1 cellular context compared by ENCODE assay signal in the genomic region with DNA sequence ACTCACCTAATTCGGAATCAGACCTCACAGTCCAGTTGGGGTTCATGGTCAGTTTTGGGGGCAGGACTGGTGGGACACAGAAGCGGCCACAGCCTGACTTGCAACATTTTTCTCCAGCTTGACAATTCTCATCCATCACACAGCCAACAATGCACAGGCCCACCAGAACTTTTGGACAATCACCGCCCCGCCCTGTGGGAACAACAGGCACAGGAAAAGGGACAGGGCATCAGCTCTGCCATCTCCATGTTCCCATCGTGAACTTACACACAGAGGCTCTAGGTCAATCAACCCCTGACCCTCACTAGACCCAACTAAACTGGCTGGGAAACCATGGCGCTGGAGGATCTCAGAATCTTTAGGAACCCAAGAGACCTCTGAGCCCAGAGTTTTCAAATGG.
TF ChIP-seq lines count a peak whose summit lies in the region.

No MANE protein-coding gene starts in this region.

TF ChIP-seq in H1, 55 proteins besides CTCF, POLR2A, EP300 and RAD21:
- TF ChIP-seq HDAC2 (IDR thresholded peaks at IDR 0.05; ENCODE audit: borderline replicate concordance in 1 of 2, low read depth in 2 of 2, low read length in 2 of 2) (no peak), SP1 (IDR thresholded peaks at IDR 0.05; ENCODE audit: low read depth, low read length) (no peak), SIRT6 (IDR thresholded peaks at IDR 0.05; ENCODE audit: low read length) (no peak), SAP30 (IDR thresholded peaks at IDR 0.05; ENCODE audit: insufficient read depth, insufficient replicate concordance, low read length) (no peak), TCF12 (IDR thresholded peaks at IDR 0.05; ENCODE audit: low read depth, low read length) (no peak), SIN3A (conservative IDR thresholded peaks at IDR 0.05 in 1 of 2, IDR thresholded peaks at IDR 0.05 in 1 of 2; ENCODE audit: low read depth in 1 of 2, low read length in 2 of 2) (no peak), POLR2AphosphoS5 (IDR thresholded peaks at IDR 0.05; ENCODE audit: low read depth, low read length) (no peak), BRCA1 (IDR thresholded peaks at IDR 0.05; ENCODE audit: low read depth, low read length) (no peak), SRF (IDR thresholded peaks at IDR 0.05; ENCODE audit: low read depth, low read length) (no peak), YY1 (IDR thresholded peaks at IDR 0.05; ENCODE audit: low read depth, low read length) (no peak), CHD1 (IDR thresholded peaks at IDR 0.05; ENCODE audit: low read depth, low read length) (no peak), RBBP5 (IDR thresholded peaks at IDR 0.05; ENCODE audit: borderline replicate concordance, low read depth, low read length) (no peak)
- TF ChIP-seq, protein P1, sequence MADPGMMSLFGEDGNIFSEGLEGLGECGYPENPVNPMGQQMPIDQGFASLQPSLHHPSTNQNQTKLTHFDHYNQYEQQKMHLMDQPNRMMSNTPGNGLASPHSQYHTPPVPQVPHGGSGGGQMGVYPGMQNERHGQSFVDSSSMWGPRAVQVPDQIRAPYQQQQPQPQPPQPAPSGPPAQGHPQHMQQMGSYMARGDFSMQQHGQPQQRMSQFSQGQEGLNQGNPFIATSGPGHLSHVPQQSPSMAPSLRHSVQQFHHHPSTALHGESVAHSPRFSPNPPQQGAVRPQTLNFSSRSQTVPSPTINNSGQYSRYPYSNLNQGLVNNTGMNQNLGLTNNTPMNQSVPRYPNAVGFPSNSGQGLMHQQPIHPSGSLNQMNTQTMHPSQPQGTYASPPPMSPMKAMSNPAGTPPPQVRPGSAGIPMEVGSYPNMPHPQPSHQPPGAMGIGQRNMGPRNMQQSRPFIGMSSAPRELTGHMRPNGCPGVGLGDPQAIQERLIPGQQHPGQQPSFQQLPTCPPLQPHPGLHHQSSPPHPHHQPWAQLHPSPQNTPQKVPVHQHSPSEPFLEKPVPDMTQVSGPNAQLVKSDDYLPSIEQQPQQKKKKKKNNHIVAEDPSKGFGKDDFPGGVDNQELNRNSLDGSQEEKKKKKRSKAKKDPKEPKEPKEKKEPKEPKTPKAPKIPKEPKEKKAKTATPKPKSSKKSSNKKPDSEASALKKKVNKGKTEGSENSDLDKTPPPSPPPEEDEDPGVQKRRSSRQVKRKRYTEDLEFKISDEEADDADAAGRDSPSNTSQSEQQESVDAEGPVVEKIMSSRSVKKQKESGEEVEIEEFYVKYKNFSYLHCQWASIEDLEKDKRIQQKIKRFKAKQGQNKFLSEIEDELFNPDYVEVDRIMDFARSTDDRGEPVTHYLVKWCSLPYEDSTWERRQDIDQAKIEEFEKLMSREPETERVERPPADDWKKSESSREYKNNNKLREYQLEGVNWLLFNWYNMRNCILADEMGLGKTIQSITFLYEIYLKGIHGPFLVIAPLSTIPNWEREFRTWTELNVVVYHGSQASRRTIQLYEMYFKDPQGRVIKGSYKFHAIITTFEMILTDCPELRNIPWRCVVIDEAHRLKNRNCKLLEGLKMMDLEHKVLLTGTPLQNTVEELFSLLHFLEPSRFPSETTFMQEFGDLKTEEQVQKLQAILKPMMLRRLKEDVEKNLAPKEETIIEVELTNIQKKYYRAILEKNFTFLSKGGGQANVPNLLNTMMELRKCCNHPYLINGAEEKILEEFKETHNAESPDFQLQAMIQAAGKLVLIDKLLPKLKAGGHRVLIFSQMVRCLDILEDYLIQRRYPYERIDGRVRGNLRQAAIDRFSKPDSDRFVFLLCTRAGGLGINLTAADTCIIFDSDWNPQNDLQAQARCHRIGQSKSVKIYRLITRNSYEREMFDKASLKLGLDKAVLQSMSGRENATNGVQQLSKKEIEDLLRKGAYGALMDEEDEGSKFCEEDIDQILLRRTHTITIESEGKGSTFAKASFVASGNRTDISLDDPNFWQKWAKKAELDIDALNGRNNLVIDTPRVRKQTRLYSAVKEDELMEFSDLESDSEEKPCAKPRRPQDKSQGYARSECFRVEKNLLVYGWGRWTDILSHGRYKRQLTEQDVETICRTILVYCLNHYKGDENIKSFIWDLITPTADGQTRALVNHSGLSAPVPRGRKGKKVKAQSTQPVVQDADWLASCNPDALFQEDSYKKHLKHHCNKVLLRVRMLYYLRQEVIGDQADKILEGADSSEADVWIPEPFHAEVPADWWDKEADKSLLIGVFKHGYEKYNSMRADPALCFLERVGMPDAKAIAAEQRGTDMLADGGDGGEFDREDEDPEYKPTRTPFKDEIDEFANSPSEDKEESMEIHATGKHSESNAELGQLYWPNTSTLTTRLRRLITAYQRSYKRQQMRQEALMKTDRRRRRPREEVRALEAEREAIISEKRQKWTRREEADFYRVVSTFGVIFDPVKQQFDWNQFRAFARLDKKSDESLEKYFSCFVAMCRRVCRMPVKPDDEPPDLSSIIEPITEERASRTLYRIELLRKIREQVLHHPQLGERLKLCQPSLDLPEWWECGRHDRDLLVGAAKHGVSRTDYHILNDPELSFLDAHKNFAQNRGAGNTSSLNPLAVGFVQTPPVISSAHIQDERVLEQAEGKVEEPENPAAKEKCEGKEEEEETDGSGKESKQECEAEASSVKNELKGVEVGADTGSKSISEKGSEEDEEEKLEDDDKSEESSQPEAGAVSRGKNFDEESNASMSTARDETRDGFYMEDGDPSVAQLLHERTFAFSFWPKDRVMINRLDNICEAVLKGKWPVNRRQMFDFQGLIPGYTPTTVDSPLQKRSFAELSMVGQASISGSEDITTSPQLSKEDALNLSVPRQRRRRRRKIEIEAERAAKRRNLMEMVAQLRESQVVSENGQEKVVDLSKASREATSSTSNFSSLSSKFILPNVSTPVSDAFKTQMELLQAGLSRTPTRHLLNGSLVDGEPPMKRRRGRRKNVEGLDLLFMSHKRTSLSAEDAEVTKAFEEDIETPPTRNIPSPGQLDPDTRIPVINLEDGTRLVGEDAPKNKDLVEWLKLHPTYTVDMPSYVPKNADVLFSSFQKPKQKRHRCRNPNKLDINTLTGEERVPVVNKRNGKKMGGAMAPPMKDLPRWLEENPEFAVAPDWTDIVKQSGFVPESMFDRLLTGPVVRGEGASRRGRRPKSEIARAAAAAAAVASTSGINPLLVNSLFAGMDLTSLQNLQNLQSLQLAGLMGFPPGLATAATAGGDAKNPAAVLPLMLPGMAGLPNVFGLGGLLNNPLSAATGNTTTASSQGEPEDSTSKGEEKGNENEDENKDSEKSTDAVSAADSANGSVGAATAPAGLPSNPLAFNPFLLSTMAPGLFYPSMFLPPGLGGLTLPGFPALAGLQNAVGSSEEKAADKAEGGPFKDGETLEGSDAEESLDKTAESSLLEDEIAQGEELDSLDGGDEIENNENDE (IDR thresholded peaks at IDR 0.05; ENCODE audit: insufficient replicate concordance, low read length): no peak
- TF ChIP-seq, protein P2, sequence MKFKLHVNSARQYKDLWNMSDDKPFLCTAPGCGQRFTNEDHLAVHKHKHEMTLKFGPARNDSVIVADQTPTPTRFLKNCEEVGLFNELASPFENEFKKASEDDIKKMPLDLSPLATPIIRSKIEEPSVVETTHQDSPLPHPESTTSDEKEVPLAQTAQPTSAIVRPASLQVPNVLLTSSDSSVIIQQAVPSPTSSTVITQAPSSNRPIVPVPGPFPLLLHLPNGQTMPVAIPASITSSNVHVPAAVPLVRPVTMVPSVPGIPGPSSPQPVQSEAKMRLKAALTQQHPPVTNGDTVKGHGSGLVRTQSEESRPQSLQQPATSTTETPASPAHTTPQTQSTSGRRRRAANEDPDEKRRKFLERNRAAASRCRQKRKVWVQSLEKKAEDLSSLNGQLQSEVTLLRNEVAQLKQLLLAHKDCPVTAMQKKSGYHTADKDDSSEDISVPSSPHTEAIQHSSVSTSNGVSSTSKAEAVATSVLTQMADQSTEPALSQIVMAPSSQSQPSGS (IDR thresholded peaks at IDR 0.05; ENCODE audit: low read length): no peak
- TF ChIP-seq, protein P3, sequence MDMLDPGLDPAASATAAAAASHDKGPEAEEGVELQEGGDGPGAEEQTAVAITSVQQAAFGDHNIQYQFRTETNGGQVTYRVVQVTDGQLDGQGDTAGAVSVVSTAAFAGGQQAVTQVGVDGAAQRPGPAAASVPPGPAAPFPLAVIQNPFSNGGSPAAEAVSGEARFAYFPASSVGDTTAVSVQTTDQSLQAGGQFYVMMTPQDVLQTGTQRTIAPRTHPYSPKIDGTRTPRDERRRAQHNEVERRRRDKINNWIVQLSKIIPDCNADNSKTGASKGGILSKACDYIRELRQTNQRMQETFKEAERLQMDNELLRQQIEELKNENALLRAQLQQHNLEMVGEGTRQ (IDR thresholded peaks at IDR 0.05; ENCODE audit: low read length): no peak
